In the genomic region with DNA sequence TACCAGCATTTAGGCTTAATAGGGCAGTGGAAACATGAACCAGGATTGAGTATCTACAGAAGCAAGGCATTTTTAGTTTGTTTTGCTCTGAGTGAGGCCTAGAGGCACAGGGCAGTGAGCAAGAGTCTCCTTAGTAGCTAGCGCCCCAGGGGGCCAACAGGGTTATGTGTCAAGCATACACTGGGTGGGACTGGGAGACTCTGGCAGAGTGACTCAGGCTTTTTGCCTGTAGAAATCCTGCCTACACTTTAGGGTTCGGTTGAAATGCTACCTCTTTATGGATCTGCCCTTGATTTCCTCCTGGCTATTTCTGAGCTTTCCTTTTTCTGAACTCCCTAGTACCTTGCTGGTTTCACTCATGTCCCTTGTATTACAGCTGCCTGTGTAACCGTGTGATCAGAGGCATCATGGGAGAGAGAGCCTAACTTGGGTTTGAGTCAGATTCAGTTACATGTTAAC, we compare ENCODE assay signal across 8 cellular contexts.
DNase-seq lines count a peak whose midpoint lies in the region; ATAC-seq and TF ChIP-seq lines count a peak whose summit lies in the region.

No MANE protein-coding gene starts in this region.

- H3K4me1 ChIP-seq in SK-N-SH (ENCODE audit: control insufficient read depth in 1 of 2, insufficient read depth in 2 of 2, low read depth in 1 of 2, low read length in 1 of 2) (peaks cover 14 to 23% of the 10 kb centered on the region in 2 experiments), heart right ventricle (peaks cover 5 to 58% (median 50%) of the 10 kb centered on the region in 9 donors)

- H3K9ac ChIP-seq in SK-N-SH: peak overlapping the region; percentile 48; the same call in 1 of the 2 replicates

- intact Hi-C loops in heart right ventricle (cut with DNase I): loop anchor here (2.0 to 10.0 kb wide), 14 partner anchors 65 to 820 kb away; a partner anchor contains a TSS

- peak in 1 of 2 experiments; percentile 21; a peak in 1 of 4 replicates for TF ChIP-seq EP300 in SK-N-SH (IDR thresholded peaks at IDR 0.05; ENCODE audit: borderline replicate concordance in 1 of 2, low read depth in 1 of 2, low read length in 1 of 2)

- peaks cover 43% of the 10 kb centered on the region for H3F3A ChIP-seq in SK-N-SH (replicated peaks; ENCODE audit: insufficient read depth)

- peak; percentile 61 to 84 (median 68) for ATAC-seq in heart right ventricle
- peak; percentile 72 for ATAC-seq in stimulated activated naive CD8-positive, alpha-beta T cell treated with anti-CD3 and anti-CD28 coated beads, Interleukin-15, Interleukin-2, amounts not matched to agents 100 U/mL and 50 U/mL, for 24 hours
- no peak for ATAC-seq in HG03196 (IDR thresholded peaks at IDR 0.05; ENCODE audit: unreplicated experiment)

- peak overlapping the region; percentile 58 to 70 for H3K27ac ChIP-seq in SK-N-SH (ENCODE audit: low read depth in 2 of 2, low read length in 1 of 2)
- H3K27ac ChIP-seq in heart right ventricle: peak overlapping the region in 8 of 10 donors; percentile 44 to 80 (median 64)

- H3K79me2 ChIP-seq in SK-N-SH (ENCODE audit: insufficient read depth): no peaks in the 10 kb centered on the region

- TF ChIP-seq CTCF in SK-N-SH (IDR thresholded peaks at IDR 0.05) (peak; percentile 57), heart right ventricle (IDR thresholded peaks at IDR 0.05) (peak in 6 of 9 donors; percentile 27 to 55 (median 37))

- TF ChIP-seq RAD21 in SK-N-SH (IDR thresholded peaks at IDR 0.05; ENCODE audit: low read length): peak; percentile 54

- DNase-seq in NCI-H82 (lab: John Stamatoyannopoulos, UW) (peak; percentile 32), NCI-H82 treated with DMSO at 0.1 percent for 48 hours (lab: John Stamatoyannopoulos, UW; ENCODE audit: unreplicated experiment) (no peak), SK-N-SH (no peak), heart right ventricle (peak; percentile 34 to 52), NCI-H2081 treated with DMSO at 0.1 percent for 48 hours (lab: John Stamatoyannopoulos, UW) (no peak), middle frontal gyrus (ENCODE audit: extremely low spot score, low spot score) (no peak)
- DNase-seq in stimulated activated naive CD8-positive, alpha-beta T cell treated with anti-CD3 and anti-CD28 coated beads, Interleukin-15, Interleukin-2, amounts not matched to agents 100 U/mL and 50 U/mL, for 24 hours: peak; percentile 19

- H3K36me3 ChIP-seq in SK-N-SH (replicated peaks in 1 of 2; ENCODE audit: control insufficient read depth in 1 of 2, insufficient read depth in 2 of 2, low read length in 1 of 2) (peaks cover 16 to 26% of the 10 kb centered on the region in 2 experiments), heart right ventricle (peaks cover 0 to 29% (median 9%) of the 10 kb centered on the region in 9 donors)

- H2AFZ ChIP-seq in SK-N-SH (ENCODE audit: low read depth): no peak overlapping the region

- POLR2A ChIA-PET in SK-N-SH (lab: Yijun Ruan, JAX): interaction anchor here (1.0 kb wide), 1 partner anchor 164 kb away, joined by 3 read pairs; a partner anchor contains a TSS

- H3K9me2 ChIP-seq in SK-N-SH: no peaks in the 10 kb centered on the region

- H4K20me1 ChIP-seq in SK-N-SH (ENCODE audit: insufficient read depth): no peaks in the 10 kb centered on the region

- CTCF ChIA-PET in SK-N-SH (lab: Yijun Ruan, JAX): interaction anchor here (0.6 to 6.0 kb wide), 33 partner anchors 11 to 912 kb away, joined by 3 to 40 read pairs (median 5); a partner anchor contains a TSS

- H3K4me2 ChIP-seq in SK-N-SH: peak overlapping the region; percentile 48

- no peaks in the 10 kb centered on the region for H3K27me3 ChIP-seq in SK-N-SH (ENCODE audit: insufficient read depth)
- no peaks in the 10 kb centered on the region for H3K27me3 ChIP-seq in heart right ventricle

- no peaks in the 10 kb centered on the region for H3K9me3 ChIP-seq in SK-N-SH
- H3K9me3 ChIP-seq in heart right ventricle: no peaks in the 10 kb centered on the region

- WGBS in SK-N-SH (ENCODE audit: low lambda C conversion rate): 43% methylated on average over 3 of the region's 3 CpGs
- 27 to 33% methylated on average over 3 of the region's 3 CpGs for WGBS in heart right ventricle, 2 donors

- no peak overlapping the region for H3K4me3 ChIP-seq in SK-N-SH (ENCODE audit: low read depth in 2 of 2, low read length in 1 of 2)
- H3K4me3 ChIP-seq in heart right ventricle: no peak overlapping the region

TF ChIP-seq in SK-N-SH, 30 proteins besides CTCF, POLR2A, EP300 and RAD21:
- TF ChIP-seq CHD2 (IDR thresholded peaks at IDR 0.05; ENCODE audit: low read length, partially characterized antibody): no peak
- peak; percentile 26; the same call in 1 of the 2 replicates for TF ChIP-seq SMC3 (IDR thresholded peaks at IDR 0.05; ENCODE audit: low read depth, low read length)
- TF ChIP-seq EZH2phosphoT487 (IDR thresholded peaks at IDR 0.05; ENCODE audit: borderline replicate concordance, low read depth): no peak
- TF ChIP-seq TCF12 (IDR thresholded peaks at IDR 0.05): no peak
- TF ChIP-seq, protein P1, sequence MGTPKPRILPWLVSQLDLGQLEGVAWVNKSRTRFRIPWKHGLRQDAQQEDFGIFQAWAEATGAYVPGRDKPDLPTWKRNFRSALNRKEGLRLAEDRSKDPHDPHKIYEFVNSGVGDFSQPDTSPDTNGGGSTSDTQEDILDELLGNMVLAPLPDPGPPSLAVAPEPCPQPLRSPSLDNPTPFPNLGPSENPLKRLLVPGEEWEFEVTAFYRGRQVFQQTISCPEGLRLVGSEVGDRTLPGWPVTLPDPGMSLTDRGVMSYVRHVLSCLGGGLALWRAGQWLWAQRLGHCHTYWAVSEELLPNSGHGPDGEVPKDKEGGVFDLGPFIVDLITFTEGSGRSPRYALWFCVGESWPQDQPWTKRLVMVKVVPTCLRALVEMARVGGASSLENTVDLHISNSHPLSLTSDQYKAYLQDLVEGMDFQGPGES (IDR thresholded peaks at IDR 0.05; ENCODE audit: low read depth, low read length): no peak
- TF ChIP-seq, protein P2, sequence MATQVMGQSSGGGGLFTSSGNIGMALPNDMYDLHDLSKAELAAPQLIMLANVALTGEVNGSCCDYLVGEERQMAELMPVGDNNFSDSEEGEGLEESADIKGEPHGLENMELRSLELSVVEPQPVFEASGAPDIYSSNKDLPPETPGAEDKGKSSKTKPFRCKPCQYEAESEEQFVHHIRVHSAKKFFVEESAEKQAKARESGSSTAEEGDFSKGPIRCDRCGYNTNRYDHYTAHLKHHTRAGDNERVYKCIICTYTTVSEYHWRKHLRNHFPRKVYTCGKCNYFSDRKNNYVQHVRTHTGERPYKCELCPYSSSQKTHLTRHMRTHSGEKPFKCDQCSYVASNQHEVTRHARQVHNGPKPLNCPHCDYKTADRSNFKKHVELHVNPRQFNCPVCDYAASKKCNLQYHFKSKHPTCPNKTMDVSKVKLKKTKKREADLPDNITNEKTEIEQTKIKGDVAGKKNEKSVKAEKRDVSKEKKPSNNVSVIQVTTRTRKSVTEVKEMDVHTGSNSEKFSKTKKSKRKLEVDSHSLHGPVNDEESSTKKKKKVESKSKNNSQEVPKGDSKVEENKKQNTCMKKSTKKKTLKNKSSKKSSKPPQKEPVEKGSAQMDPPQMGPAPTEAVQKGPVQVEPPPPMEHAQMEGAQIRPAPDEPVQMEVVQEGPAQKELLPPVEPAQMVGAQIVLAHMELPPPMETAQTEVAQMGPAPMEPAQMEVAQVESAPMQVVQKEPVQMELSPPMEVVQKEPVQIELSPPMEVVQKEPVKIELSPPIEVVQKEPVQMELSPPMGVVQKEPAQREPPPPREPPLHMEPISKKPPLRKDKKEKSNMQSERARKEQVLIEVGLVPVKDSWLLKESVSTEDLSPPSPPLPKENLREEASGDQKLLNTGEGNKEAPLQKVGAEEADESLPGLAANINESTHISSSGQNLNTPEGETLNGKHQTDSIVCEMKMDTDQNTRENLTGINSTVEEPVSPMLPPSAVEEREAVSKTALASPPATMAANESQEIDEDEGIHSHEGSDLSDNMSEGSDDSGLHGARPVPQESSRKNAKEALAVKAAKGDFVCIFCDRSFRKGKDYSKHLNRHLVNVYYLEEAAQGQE (IDR thresholded peaks at IDR 0.05; ENCODE audit: low read depth, low read length): no peak
- TF ChIP-seq JUND (IDR thresholded peaks at IDR 0.05): peak; percentile 27; the same call in 1 of the 2 replicates
- TF ChIP-seq FOSL2 (IDR thresholded peaks at IDR 0.05; ENCODE audit: borderline replicate concordance, low read depth): peak; percentile 7; the same call in 1 of the 2 replicates
- no peak for TF ChIP-seq ELF1 (IDR thresholded peaks at IDR 0.05)
- no peak for TF ChIP-seq RCOR1 (IDR thresholded peaks at IDR 0.05; ENCODE audit: low read length)
- TF ChIP-seq TEAD4 (IDR thresholded peaks at IDR 0.05; ENCODE audit: borderline replicate concordance, insufficient read depth): no peak

Comparison
In these comparisons a context has a peak if more than half of its experiments do, and no peak if none do; other contexts are left out.
1. DNase-seq: peak in NCI-H82 (single experiment), heart right ventricle (2 of 2) and stimulated activated naive CD8-positive, alpha-beta T cell treated with anti-CD3 and anti-CD28 coated beads, Interleukin-15, Interleukin-2, amounts not matched to agents 100 U/mL and 50 U/mL, for 24 hours (single experiment); none in NCI-H82 treated with DMSO at 0.1 percent for 48 hours (single experiment), SK-N-SH (single experiment), NCI-H2081 treated with DMSO at 0.1 percent for 48 hours (single experiment) and middle frontal gyrus (single experiment).